Comparison of ENCODE assay signal across 21 cellular contexts in the genomic region with DNA sequence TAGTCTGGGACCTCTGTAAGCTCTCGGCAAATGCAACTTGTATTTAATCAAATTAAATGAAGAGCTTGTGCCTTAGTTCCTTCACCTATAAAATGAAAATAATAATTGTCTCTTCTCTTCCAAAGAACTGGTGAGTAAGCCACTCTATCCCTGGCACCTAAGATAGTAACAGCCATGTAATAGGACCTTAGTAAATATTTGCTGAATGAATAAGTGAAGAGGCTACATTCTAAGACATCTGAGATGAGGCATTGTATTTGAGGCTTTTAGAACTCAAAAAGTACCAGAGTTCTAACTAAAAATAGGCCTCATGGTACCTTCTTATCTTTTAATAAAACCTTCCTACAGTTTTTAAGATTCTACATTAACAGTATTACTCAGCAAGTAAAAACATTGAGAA. TPM values are rescaled to one million over a fixed set of nuclear protein-coding genes. Genes with fewer than 3 reads are reported as not detected.
"Had no signal": no experiment of that assay in that cellular context is flagged by ENCODE, and none has a peak within 500 bp of the region (broad histone marks: within the 10 kb centered on the region; RNA-seq: fewer than 3 reads in every experiment).

No MANE protein-coding gene starts in this region.

- H3K27ac ChIP-seq: adrenal gland, esophagus squamous epithelium, gastrocnemius medialis, pancreas, sigmoid colon, thoracic aorta had no signal

- H3K27me3 Mint-ChIP-seq: activated CD4-positive, alpha-beta memory T cell treated with anti-CD3 and anti-CD28 coated beads for 36 hours; activated CD8-positive, alpha-beta memory T cell treated with anti-CD3 and anti-CD28 coated beads, Interleukin-2, amount 10 ng/mL, durations not matched to agents 7 days and 5 days had no signal

- ATAC-seq: activated CD4-positive, CD25-positive, alpha-beta regulatory T cell treated with anti-CD3 and anti-CD28 coated beads, Interleukin-2, amount 50 U/mL, for 24 hours; activated CD8-positive, alpha-beta memory T cell treated with anti-CD3 and anti-CD28 coated beads, Interleukin-2, amount 10 ng/mL, durations not matched to agents 7 days and 5 days; gastrocnemius medialis; heart right ventricle; pancreas; stimulated activated effector memory CD8-positive, alpha-beta T cell treated with anti-CD3 and anti-CD28 coated beads, Interleukin-12 subunit alpha, Interleukin-12 subunit beta, amount 100 ng/mL, for 72 hours had no signal

- H3K36me3 ChIP-seq: adrenal gland, esophagus squamous epithelium, gastrocnemius medialis, heart right ventricle, pancreas, sigmoid colon, thoracic aorta had no signal

- H3K27ac Mint-ChIP-seq: activated CD4-positive, alpha-beta memory T cell treated with anti-CD3 and anti-CD28 coated beads for 36 hours; activated CD8-positive, alpha-beta memory T cell treated with anti-CD3 and anti-CD28 coated beads, Interleukin-2, amount 10 ng/mL, durations not matched to agents 7 days and 5 days; naive B cell; stimulated activated effector memory CD8-positive, alpha-beta T cell treated with anti-CD3 and anti-CD28 coated beads, Interleukin-12 subunit alpha, Interleukin-12 subunit beta, amount 100 ng/mL, for 72 hours; T-helper 2 cell treated with Interferon-gamma antibody and Interleukin-4, amounts not matched to agents 5 μg/mL and 100 μg/mL, for 36 hours had no signal

- H3K4me1 Mint-ChIP-seq: activated CD8-positive, alpha-beta memory T cell treated with anti-CD3 and anti-CD28 coated beads, Interleukin-2, amount 10 ng/mL, durations not matched to agents 7 days and 5 days; naive B cell; stimulated activated effector memory CD8-positive, alpha-beta T cell treated with anti-CD3 and anti-CD28 coated beads, Interleukin-12 subunit alpha, Interleukin-12 subunit beta, amount 100 ng/mL, for 72 hours had no signal

- H3K4me3 ChIP-seq: adrenal gland, esophagus squamous epithelium, gastrocnemius medialis, heart right ventricle, lung, pancreas, sigmoid colon, thoracic aorta had no signal

- H3K36me3 Mint-ChIP-seq: activated CD4-positive, alpha-beta memory T cell treated with anti-CD3 and anti-CD28 coated beads for 36 hours; activated CD8-positive, alpha-beta memory T cell treated with anti-CD3 and anti-CD28 coated beads, Interleukin-2, amount 10 ng/mL, durations not matched to agents 7 days and 5 days; naive B cell; stimulated activated effector memory CD8-positive, alpha-beta T cell treated with anti-CD3 and anti-CD28 coated beads, Interleukin-12 subunit alpha, Interleukin-12 subunit beta, amount 100 ng/mL, for 72 hours had no signal

- H3K4me1 ChIP-seq: adrenal gland, esophagus squamous epithelium, pancreas, sigmoid colon had no signal

- H3K4me3 Mint-ChIP-seq: activated CD4-positive, alpha-beta memory T cell treated with anti-CD3 and anti-CD28 coated beads for 36 hours; activated CD8-positive, alpha-beta memory T cell treated with anti-CD3 and anti-CD28 coated beads, Interleukin-2, amount 10 ng/mL, durations not matched to agents 7 days and 5 days; stimulated activated effector memory CD8-positive, alpha-beta T cell treated with anti-CD3 and anti-CD28 coated beads, Interleukin-12 subunit alpha, Interleukin-12 subunit beta, amount 100 ng/mL, for 72 hours; T-helper 2 cell treated with Interferon-gamma antibody and Interleukin-4, amounts not matched to agents 5 μg/mL and 100 μg/mL, for 36 hours had no signal

- H3K27me3 ChIP-seq: adrenal gland, esophagus squamous epithelium, gastrocnemius medialis, heart right ventricle, pancreas, sigmoid colon had no signal

- DNase-seq: activated CD4-positive, alpha-beta memory T cell treated with anti-CD3 and anti-CD28 coated beads for 36 hours; activated CD8-positive, alpha-beta memory T cell treated with anti-CD3 and anti-CD28 coated beads, Interleukin-2, amount 10 ng/mL, durations not matched to agents 7 days and 5 days; activated naive CD4-positive, alpha-beta T cell treated with anti-CD3 and anti-CD28 coated beads, Interleukin-2, amount 50 U/mL, for 16 hours; activated T-cell treated with anti-CD3 and anti-CD28 coated beads, Interleukin-2, amount 50 U/mL, for 1 hour; adrenal gland; central memory CD4-positive, alpha-beta T cell; effector CD8-positive, alpha-beta T cell; esophagus squamous epithelium; gastrocnemius medialis; heart right ventricle; midbrain; naive B cell; pancreas; sigmoid colon; stimulated activated CD4-positive, alpha-beta T cell treated with anti-CD3 and anti-CD28 coated beads, Interleukin-12 subunit alpha, Interleukin-12 subunit beta, amount 100 ng/mL, for 4 hours; stimulated activated CD4-positive, alpha-beta T cell treated with anti-CD3 and anti-CD28 coated beads, Interleukin-2, amount 100 ng/mL, for 24 hours had no signal

RNA-seq across cellular contexts. Expression of gene DCLK1, which starts 17.3 kb away (rescaled TPM):
- total RNA-seq: activated CD4-positive, alpha-beta memory T cell treated with anti-CD3 and anti-CD28 coated beads for 36 hours; activated CD8-positive, alpha-beta memory T cell treated with anti-CD3 and anti-CD28 coated beads, Interleukin-2, amount 10 ng/mL, durations not matched to agents 7 days and 5 days had no signal
